In the genomic region with DNA sequence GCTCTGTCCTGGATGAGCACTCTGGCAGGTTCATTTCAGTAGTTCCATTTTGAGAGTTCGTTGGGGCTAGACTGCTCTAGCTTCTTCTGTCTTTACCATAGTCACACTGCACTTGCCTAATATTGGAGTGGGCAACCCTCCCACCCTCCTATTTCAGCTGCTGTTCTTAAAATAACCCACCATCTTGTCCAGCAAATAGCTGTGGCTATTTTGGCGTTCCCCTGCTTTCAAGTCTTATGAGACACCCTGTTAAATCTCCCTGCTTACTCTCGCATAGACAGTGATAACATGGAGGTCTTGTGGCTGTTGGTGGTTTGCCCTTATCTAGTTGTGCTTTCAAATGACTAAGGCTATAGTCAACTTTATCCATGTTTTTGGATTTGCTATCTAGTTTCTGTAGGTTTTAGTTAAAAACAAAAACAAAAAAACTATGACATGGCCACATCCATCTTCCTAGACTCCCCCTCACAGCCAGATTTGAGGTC, we compare ENCODE assay signal across 20 cellular contexts.
DNase-seq lines count a peak whose midpoint lies in the region; ATAC-seq, FAIRE-seq and TF ChIP-seq lines count a peak whose summit lies in the region.
"Had no signal": no experiment of that assay in that cellular context is flagged by ENCODE, and none has a peak within 500 bp of the region (broad histone marks: within the 10 kb centered on the region; RNA-seq: fewer than 3 reads in every experiment).

No MANE protein-coding gene starts in this region.

- no peak overlapping the region for H3K4me2 ChIP-seq in astrocyte (ENCODE audit: low read length)
- H3K4me2 ChIP-seq: hepatocyte had no signal

- peak; percentile 76 for ATAC-seq in HG02610 (IDR thresholded peaks at IDR 0.05; ENCODE audit: unreplicated experiment)
- ATAC-seq: body of pancreas, T-cell, WTC11 had no signal

- H3K4me3 Mint-ChIP-seq in astrocyte (ENCODE audit: unreplicated experiment) (no peak overlapping the region), CD14-positive monocyte (no peak overlapping the region), progenitor cell of endocrine pancreas (ENCODE audit: low read depth) (no peak overlapping the region)
- H3K4me3 Mint-ChIP-seq: T-cell, WTC11 had no signal

- peaks cover 37% of the 10 kb centered on the region for H4K20me1 ChIP-seq in astrocyte (ENCODE audit: insufficient read depth, low read length)

- no peaks in the 10 kb centered on the region for H3K27me3 ChIP-seq in astrocyte (ENCODE audit: insufficient read depth, low read length)
- H3K27me3 ChIP-seq: body of pancreas, esophagus squamous epithelium, hepatocyte, sigmoid colon, transverse colon had no signal

- H3K9me3 Mint-ChIP-seq in astrocyte (ENCODE audit: unreplicated experiment) (peaks cover 8% of the 10 kb centered on the region), CD14-positive monocyte (peaks cover 4 to 15% (median 8%) of the 10 kb centered on the region in 7 donors), progenitor cell of endocrine pancreas (ENCODE audit: low read depth) (peaks cover 23% of the 10 kb centered on the region)

- no peak for TF ChIP-seq CTCF in GM10266 (IDR thresholded peaks at IDR 0.05; ENCODE audit: control insufficient read depth, insufficient read depth, low read depth, missing control alignments)
- no peak for TF ChIP-seq CTCF in astrocyte (IDR thresholded peaks at IDR 0.05; ENCODE audit: insufficient read depth, low read depth, low read length)
- TF ChIP-seq CTCF in CD14-positive monocyte (IDR thresholded peaks at IDR 0.05), result no peak
- TF ChIP-seq CTCF in progenitor cell of endocrine pancreas (IDR thresholded peaks at IDR 0.05; ENCODE audit: unreplicated experiment), result no peak

- no peaks in the 10 kb centered on the region for H3K36me3 ChIP-seq in astrocyte (ENCODE audit: insufficient read depth, low read length)
- H3K36me3 ChIP-seq: transverse colon had no signal

- no peak overlapping the region for H2AFZ ChIP-seq in astrocyte (ENCODE audit: low read depth, low read length)
- H2AFZ ChIP-seq: hepatocyte had no signal

- no peaks in the 10 kb centered on the region for H3K4me1 ChIP-seq in astrocyte (ENCODE audit: insufficient read depth, low read length)
- H3K4me1 ChIP-seq: body of pancreas, esophagus squamous epithelium, transverse colon had no signal

- intact Hi-C loops in CD14-positive monocyte (cut with micrococcal nuclease), result no loop called here

- no peaks in the 10 kb centered on the region for H3K9me3 ChIP-seq in astrocyte (ENCODE audit: insufficient read depth, low read depth, low read length)
- H3K9me3 ChIP-seq: body of pancreas, sigmoid colon had no signal

- H3K9ac ChIP-seq in astrocyte (ENCODE audit: low read length), result no peak overlapping the region

- DNase-seq in GM10266 (ENCODE audit: extremely low spot score) (peak; percentile 12), astrocyte (ENCODE audit: low read depth) (peak; percentile 92), myocyte (ENCODE audit: low read depth) (peak; percentile 93), anterior cingulate cortex (lab: John Stamatoyannopoulos, UW) (no peak), NCI-H2227 (lab: John Stamatoyannopoulos, UW; ENCODE audit: unreplicated experiment) (no peak), CD14-positive monocyte (ENCODE audit: low spot score) (no peak), progenitor cell of endocrine pancreas (ENCODE audit: low spot score, unreplicated experiment) (no peak)
- DNase-seq: body of pancreas; esophagus squamous epithelium; Kasumi-1; kidney; midbrain; occipital lobe; sigmoid colon; stimulated activated CD4-positive, alpha-beta T cell treated with anti-CD3 and anti-CD28 coated beads, Interleukin-4, amount 100 ng/mL, for 4 hours; T-cell; transverse colon had no signal

- H3K4me3 ChIP-seq in astrocyte (ENCODE audit: insufficient read depth, low read depth, low read length), result no peak overlapping the region
- H3K4me3 ChIP-seq: body of pancreas, esophagus squamous epithelium, hepatocyte, sigmoid colon, transverse colon had no signal

- no peaks in the 10 kb centered on the region for H3K4me1 Mint-ChIP-seq in astrocyte (ENCODE audit: low read depth, unreplicated experiment)
- no peaks in the 10 kb centered on the region for H3K4me1 Mint-ChIP-seq in CD14-positive monocyte
- H3K4me1 Mint-ChIP-seq in progenitor cell of endocrine pancreas (ENCODE audit: low read depth), result peaks cover 2% of the 10 kb centered on the region
- H3K4me1 Mint-ChIP-seq: T-cell had no signal

- peak; percentile 68 for FAIRE-seq in astrocyte (lab: Jason Lieb, UNC)
- FAIRE-seq: kidney had no signal

- peaks cover 30% of the 10 kb centered on the region for H3K79me2 ChIP-seq in astrocyte (ENCODE audit: insufficient read depth, low read length)

- H3K27ac Mint-ChIP-seq in astrocyte (ENCODE audit: unreplicated experiment), result no peak overlapping the region
- peak overlapping the region in 1 of 7 donors; percentile 2 for H3K27ac Mint-ChIP-seq in CD14-positive monocyte
- H3K27ac Mint-ChIP-seq in progenitor cell of endocrine pancreas, result no peak overlapping the region
- H3K27ac Mint-ChIP-seq: T-cell, WTC11 had no signal

- no peak overlapping the region for H3K27ac ChIP-seq in astrocyte (ENCODE audit: low read depth, low read length)
- H3K27ac ChIP-seq: body of pancreas, esophagus squamous epithelium, hepatocyte, sigmoid colon, transverse colon had no signal

- H3K27me3 Mint-ChIP-seq in astrocyte (ENCODE audit: low read depth, unreplicated experiment), result no peaks in the 10 kb centered on the region
- H3K27me3 Mint-ChIP-seq in CD14-positive monocyte (ENCODE audit: low read depth in 3 of 3), result peaks cover 0 to 2% (median 0%) of the 10 kb centered on the region in 3 donors
- H3K27me3 Mint-ChIP-seq in progenitor cell of endocrine pancreas, result no peaks in the 10 kb centered on the region

- H3K36me3 Mint-ChIP-seq in astrocyte (ENCODE audit: low read depth, unreplicated experiment), result peaks cover 24% of the 10 kb centered on the region
- no peaks in the 10 kb centered on the region for H3K36me3 Mint-ChIP-seq in CD14-positive monocyte
- peaks cover 57% of the 10 kb centered on the region for H3K36me3 Mint-ChIP-seq in progenitor cell of endocrine pancreas (ENCODE audit: insufficient read depth)

Comparison
In these comparisons a context has a peak if more than half of its experiments do, and no peak if none do; other contexts are left out.
1. DNase-seq: peak in GM10266 (single experiment), astrocyte (single experiment) and myocyte (single experiment); none in anterior cingulate cortex (0 of 58), NCI-H2227 (single experiment), CD14-positive monocyte (single experiment) and progenitor cell of endocrine pancreas (single experiment).